Comparison of ENCODE assay signal across 20 cellular contexts in genomic region chr12:54538136-54538700, GRCh38. TPM values are rescaled to one million over a fixed set of nuclear protein-coding genes. Genes with fewer than 3 reads are reported as not detected.
DNase-seq lines count a peak whose midpoint lies in the region; ATAC-seq, FAIRE-seq and TF ChIP-seq lines count a peak whose summit lies in the region.
"Had no signal": no experiment of that assay in that cellular context is flagged by ENCODE, and none has a peak within 500 bp of the region (broad histone marks: within the 10 kb centered on the region; RNA-seq: fewer than 3 reads in every experiment).

No MANE protein-coding gene starts in this region.

- no peak for ATAC-seq in CD4-positive, CD25-positive, alpha-beta regulatory T cell (ENCODE audit: low read depth in 2 of 2)
- ATAC-seq in naive thymus-derived CD4-positive, alpha-beta T cell, result no peak
- ATAC-seq in left ventricle myocardium superior (no peak), pancreas (no peak)
- ATAC-seq: GM23338, HCT116, PC-3 had no signal

- POLR2A ChIA-PET in HEK293 (lab: Yijun Ruan, JAX), result no interaction called here
- POLR2A ChIA-PET in naive thymus-derived CD4-positive, alpha-beta T cell (lab: Charles Lee), result interaction anchor here (0.6 kb wide), 1 partner anchor 211 kb away, joined by 5 read pairs; no protein-coding TSS in a partner anchor

- intact Hi-C loops in naive thymus-derived CD4-positive, alpha-beta T cell (cut with micrococcal nuclease), result no loop called here
- intact Hi-C loops in left ventricle myocardium superior (cut with micrococcal nuclease) (no loop called here), pancreas (cut with DNase I) (no loop called here)

- peaks cover 99% of the 10 kb centered on the region for H3K36me3 Mint-ChIP-seq in activated T-cell treated with anti-CD3 and anti-CD28 coated beads, Interleukin-2, amount 50 U/mL, for 24 hours (ENCODE audit: low read depth)
- H3K36me3 Mint-ChIP-seq in CD4-positive, CD25-positive, alpha-beta regulatory T cell, result peaks cover 79% of the 10 kb centered on the region
- peaks cover 28 to 76% (median 36%) of the 10 kb centered on the region in 5 donors for H3K36me3 Mint-ChIP-seq in naive thymus-derived CD4-positive, alpha-beta T cell

- TF ChIP-seq CTCF in HEK293 (tag by site-specific recombination; IDR thresholded peaks at IDR 0.05) (no peak), pancreas (IDR thresholded peaks at IDR 0.05) (no peak)

- no peaks in the 10 kb centered on the region for H3K27me3 Mint-ChIP-seq in activated T-cell treated with anti-CD3 and anti-CD28 coated beads, Interleukin-2, amount 50 U/mL, for 24 hours
- no peaks in the 10 kb centered on the region for H3K27me3 Mint-ChIP-seq in CD4-positive, CD25-positive, alpha-beta regulatory T cell
- no peaks in the 10 kb centered on the region for H3K27me3 Mint-ChIP-seq in naive thymus-derived CD4-positive, alpha-beta T cell

- peaks cover 99% of the 10 kb centered on the region for H3K36me3 ChIP-seq in CD4-positive, CD25-positive, alpha-beta regulatory T cell (ENCODE audit: control insufficient read depth, insufficient read depth, low read length)
- H3K36me3 ChIP-seq in HEK293 (ENCODE audit: control insufficient read depth in 2 of 2, insufficient read depth in 1 of 2, low read length in 2 of 2), result no peaks in the 10 kb centered on the region
- peaks cover 16 to 100% (median 59%) of the 10 kb centered on the region in 3 experiments for H3K36me3 ChIP-seq in naive thymus-derived CD4-positive, alpha-beta T cell (ENCODE audit: control insufficient read depth in 2 of 3, insufficient read depth in 3 of 3, low read length in 3 of 3)
- no peaks in the 10 kb centered on the region for H3K36me3 ChIP-seq in pancreas

- no peak overlapping the region for H3K4me3 ChIP-seq in CD4-positive, CD25-positive, alpha-beta regulatory T cell (ENCODE audit: low read depth, low read length)
- H3K4me3 ChIP-seq in HEK293 (ENCODE audit: low read depth, low read length) (no peak overlapping the region), pancreas (no peak overlapping the region)
- H3K4me3 ChIP-seq in naive thymus-derived CD4-positive, alpha-beta T cell (ENCODE audit: low read length), result no peak overlapping the region
- H3K4me3 ChIP-seq: BLaER1, GM23338 had no signal

- H3K9me3 ChIP-seq in CD4-positive, CD25-positive, alpha-beta regulatory T cell (ENCODE audit: control insufficient read depth in 2 of 2, low read length in 2 of 2), result no peaks in the 10 kb centered on the region
- H3K9me3 ChIP-seq in HEK293 (ENCODE audit: control insufficient read depth, insufficient read depth, low read depth, low read length) (no peaks in the 10 kb centered on the region), pancreas (no peaks in the 10 kb centered on the region)
- H3K9me3 ChIP-seq in naive thymus-derived CD4-positive, alpha-beta T cell (ENCODE audit: control insufficient read depth in 2 of 3, low read length in 3 of 3), result no peaks in the 10 kb centered on the region
- H3K9me3 ChIP-seq: BLaER1 had no signal

- CTCF ChIA-PET in HEK293 (lab: Yijun Ruan, JAX), result interaction anchor here (1.4 to 2.7 kb wide), 3 partner anchors 11 to 58 kb away, joined by 4 to 28 read pairs (median 11); no protein-coding TSS in a partner anchor
- CTCF ChIA-PET in naive thymus-derived CD4-positive, alpha-beta T cell (lab: Charles Lee), result no interaction called here

- H3K4me1 Mint-ChIP-seq in activated T-cell treated with anti-CD3 and anti-CD28 coated beads, Interleukin-2, amount 50 U/mL, for 24 hours (ENCODE audit: low read depth), result peaks cover 21% of the 10 kb centered on the region
- H3K4me1 Mint-ChIP-seq in CD4-positive, CD25-positive, alpha-beta regulatory T cell, result peaks cover 0 to 2% (median 0%) of the 10 kb centered on the region in 4 donors
- peaks cover 0 to 4% (median 0%) of the 10 kb centered on the region in 7 donors for H3K4me1 Mint-ChIP-seq in naive thymus-derived CD4-positive, alpha-beta T cell

- no peak overlapping the region for H3K4me3 Mint-ChIP-seq in activated T-cell treated with anti-CD3 and anti-CD28 coated beads, Interleukin-2, amount 50 U/mL, for 24 hours
- H3K4me3 Mint-ChIP-seq in CD4-positive, CD25-positive, alpha-beta regulatory T cell, result no peak overlapping the region
- no peak overlapping the region for H3K4me3 Mint-ChIP-seq in naive thymus-derived CD4-positive, alpha-beta T cell
- H3K4me3 Mint-ChIP-seq: GM23338 had no signal

- no peaks in the 10 kb centered on the region for H3K4me1 ChIP-seq in CD4-positive, CD25-positive, alpha-beta regulatory T cell (ENCODE audit: control insufficient read depth, insufficient read depth, low read length, poor library complexity, severe bottlenecking)
- H3K4me1 ChIP-seq in HEK293 (ENCODE audit: control insufficient read depth, insufficient read depth, low read length) (no peaks in the 10 kb centered on the region), pancreas (no peaks in the 10 kb centered on the region)
- H3K4me1 ChIP-seq in naive thymus-derived CD4-positive, alpha-beta T cell (ENCODE audit: control insufficient read depth in 2 of 2, insufficient read depth in 2 of 2, low read length in 2 of 2), result no peaks in the 10 kb centered on the region
- H3K4me1 ChIP-seq: BLaER1 had no signal

- no peaks in the 10 kb centered on the region for H3K9me3 Mint-ChIP-seq in activated T-cell treated with anti-CD3 and anti-CD28 coated beads, Interleukin-2, amount 50 U/mL, for 24 hours
- no peaks in the 10 kb centered on the region for H3K9me3 Mint-ChIP-seq in CD4-positive, CD25-positive, alpha-beta regulatory T cell
- H3K9me3 Mint-ChIP-seq in naive thymus-derived CD4-positive, alpha-beta T cell, result peaks cover 0 to 1% (median 0%) of the 10 kb centered on the region in 11 donors
- H3K9me3 Mint-ChIP-seq: GM23338 had no signal

- FAIRE-seq in pancreas (lab: Jason Lieb, UNC), result no peak

- H3K27ac Mint-ChIP-seq in activated T-cell treated with anti-CD3 and anti-CD28 coated beads, Interleukin-2, amount 50 U/mL, for 24 hours, result peak overlapping the region; percentile 81
- peak overlapping the region; percentile 12 to 60 (median 54) for H3K27ac Mint-ChIP-seq in CD4-positive, CD25-positive, alpha-beta regulatory T cell
- H3K27ac Mint-ChIP-seq in naive thymus-derived CD4-positive, alpha-beta T cell, result peak overlapping the region in 5 of 9 donors; percentile 14 to 81 (median 32)
- H3K27ac Mint-ChIP-seq: GM23338 had no signal

- no peak overlapping the region for H3K27ac ChIP-seq in CD4-positive, CD25-positive, alpha-beta regulatory T cell (ENCODE audit: insufficient read depth, low read length, poor library complexity, severe bottlenecking)
- H3K27ac ChIP-seq in HEK293 (ENCODE audit: extremely low read depth, low read depth, low read length), result no peak overlapping the region
- no peak overlapping the region for H3K27ac ChIP-seq in naive thymus-derived CD4-positive, alpha-beta T cell (ENCODE audit: low read depth, low read length)
- H3K27ac ChIP-seq in pancreas, result no peak overlapping the region
- H3K27ac ChIP-seq: BLaER1 had no signal

- WGBS in pancreas, 2 donors, result 53 to 54% methylated on average over 3 of the region's 3 CpGs

- H3K27me3 ChIP-seq in CD4-positive, CD25-positive, alpha-beta regulatory T cell (ENCODE audit: control insufficient read depth, insufficient read depth, low read length), result no peaks in the 10 kb centered on the region
- no peaks in the 10 kb centered on the region for H3K27me3 ChIP-seq in naive thymus-derived CD4-positive, alpha-beta T cell (ENCODE audit: control insufficient read depth in 2 of 2, insufficient read depth in 2 of 2, low read length in 2 of 2)
- no peaks in the 10 kb centered on the region for H3K27me3 ChIP-seq in pancreas
- H3K27me3 ChIP-seq: BLaER1 had no signal

- DNase-seq in activated T-cell treated with anti-CD3 and anti-CD28 coated beads, Interleukin-2, amount 50 U/mL, for 24 hours, result no peak
- DNase-seq in activated T-cell treated with anti-CD3 and anti-CD28 coated beads, Interleukin-2, amount 50 U/mL, for 1 hour, result no peak
- no peak for DNase-seq in CD4-positive, CD25-positive, alpha-beta regulatory T cell
- no peak for DNase-seq in naive thymus-derived CD4-positive, alpha-beta T cell
- DNase-seq in left ventricle myocardium superior (no peak), pancreas (no peak)
- DNase-seq: DMS79 treated with DMSO at 0.1 percent for 48 hours, Kasumi-1, MM.1S, NCI-H1092, NCI-H1436 treated with DMSO at 0.1 percent for 48 hours, NCI-H2029 treated with DMSO at 0.1 percent for 48 hours, NCI-H2171, NCI-H526, PC-3, RPMI8226 had no signal

TF ChIP-seq in HEK293, 187 proteins besides CTCF, POLR2A, EP300 and RAD21:
- peak; percentile 77 for TF ChIP-seq SCRT2 (tag by site-specific recombination; IDR thresholded peaks at IDR 0.05)
- TF ChIP-seq ZEB2 (tag by site-specific recombination; IDR thresholded peaks at IDR 0.05), result no peak
- no peak for TF ChIP-seq MEIS1 (CRISPR knock-in tag; IDR thresholded peaks at IDR 0.05; ENCODE audit: borderline replicate concordance)
- TF ChIP-seq SCRT1 (tag by site-specific recombination; IDR thresholded peaks at IDR 0.05; ENCODE audit: borderline replicate concordance), result 0 out of 2 replicates have a peak, but pooled peaks have one; percentile 49
- no peak for TF ChIP-seq ZNF10 (tag by site-specific recombination; IDR thresholded peaks at IDR 0.05)

RNA-seq across cellular contexts. Expression of gene PDE1B, which starts 11.2 kb away (rescaled TPM):
- 19.4 TPM for total RNA-seq in CD4-positive, CD25-positive, alpha-beta regulatory T cell
- polyA plus RNA-seq in CD4-positive, CD25-positive, alpha-beta regulatory T cell, result 1 to 10 TPM in 1 of 4 donors, under 1 TPM in 2, not detected in 1; 0.44 to 2.3 (median 0.67) TPM
- total RNA-seq in naive thymus-derived CD4-positive, alpha-beta T cell, result 10 to 100 TPM in 2 of 5 experiments, 1 to 10 TPM in 3; 3.3 to 22.3 (median 9.4) TPM
- 1 to 10 TPM in 1 of 2 donors, under 1 TPM in 1; 0.18 to 5.7 TPM for polyA plus RNA-seq in naive thymus-derived CD4-positive, alpha-beta T cell
- total RNA-seq in left ventricle myocardium superior (2.8 TPM), pancreas (1 to 10 TPM in 3 of 6 donors, under 1 TPM in 3; 0.16 to 2.0 (median 0.94) TPM)
- 1 to 10 TPM; 2.7 to 4.0 TPM for polyA plus RNA-seq in pancreas
- total RNA-seq: PC-3 had no signal

RNA-seq across cellular contexts. Expression of gene NCKAP1L, which starts 40.7 kb away (rescaled TPM):
- total RNA-seq in CD4-positive, CD25-positive, alpha-beta regulatory T cell, result 142 TPM
- polyA plus RNA-seq in CD4-positive, CD25-positive, alpha-beta regulatory T cell, result 100 to 1,000 TPM in 2 of 4 donors, 10 to 100 TPM in 2; 91.3 to 138 (median 115) TPM
- total RNA-seq in naive thymus-derived CD4-positive, alpha-beta T cell, result 100 to 1,000 TPM; 111 to 184 (median 128) TPM
- polyA plus RNA-seq in naive thymus-derived CD4-positive, alpha-beta T cell, result 10 to 100 TPM; 71.2 to 93.2 TPM
- 7.8 TPM for total RNA-seq in left ventricle myocardium superior
- total RNA-seq in pancreas, result 10 to 100 TPM in 1 of 6 donors, 1 to 10 TPM in 4, under 1 TPM in 1; 0.88 to 14.5 (median 3.4) TPM
- polyA plus RNA-seq in pancreas, result 1 to 10 TPM in 1 of 2 donors, under 1 TPM in 1; 0.99 to 1.3 TPM
- total RNA-seq: GM23338, PC-3 had no signal
- polyA plus RNA-seq: GM23338 had no signal

RNA-seq across cellular contexts. Expression of gene PPP1R1A, which starts 50.2 kb away (rescaled TPM):
- not detected for total RNA-seq in CD4-positive, CD25-positive, alpha-beta regulatory T cell
- not detected for polyA plus RNA-seq in CD4-positive, CD25-positive, alpha-beta regulatory T cell
- total RNA-seq in naive thymus-derived CD4-positive, alpha-beta T cell, result not detected
- polyA plus RNA-seq in naive thymus-derived CD4-positive, alpha-beta T cell, result not detected
- total RNA-seq in left ventricle myocardium superior (298 TPM), pancreas (10 to 100 TPM in 1 of 6 donors, 1 to 10 TPM in 5; 1.1 to 23.6 (median 6.6) TPM)
- polyA plus RNA-seq in pancreas, result 100 to 1,000 TPM in 1 of 2 donors, 10 to 100 TPM in 1; 27.0 to 127 TPM
- total RNA-seq: PC-3 had no signal

Comparison
In these comparisons a context has a peak if more than half of its experiments do, and no peak if none do; other contexts are left out.
1. RNA of gene PPP1R1A, which starts 50.2 kb away (total RNA-seq): 298 TPM in left ventricle myocardium superior (single experiment); 1.1 to 23.6 TPM in pancreas, not detected in CD4-positive, CD25-positive, alpha-beta regulatory T cell (single experiment) and not detected in naive thymus-derived CD4-positive, alpha-beta T cell; every median in the first group is over 10 times any median in the second.
2. Peak in every context shown above with its lines, with median percentiles within 50 percentile points of each other: H3K27ac Mint-ChIP-seq.